In the genomic region with DNA sequence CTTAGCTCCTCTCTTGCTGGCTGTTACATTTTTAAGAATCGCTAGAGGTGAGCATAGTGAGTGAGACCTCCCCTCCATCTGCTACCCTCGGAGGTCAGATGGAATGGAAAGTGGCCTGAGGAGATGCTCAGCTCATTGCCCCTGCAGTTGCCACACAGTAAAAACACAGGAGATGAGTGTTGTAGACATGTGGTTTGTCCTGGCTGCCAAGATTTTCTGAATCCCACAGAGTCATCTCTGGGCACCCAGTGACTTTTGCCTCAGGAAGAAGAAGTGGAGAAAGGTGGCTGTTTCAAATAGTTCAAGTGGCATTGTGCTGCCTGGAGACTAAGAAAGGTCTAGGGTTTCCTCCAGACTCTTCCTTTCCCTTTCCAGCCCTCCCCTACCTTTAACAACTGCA, we compare ENCODE assay signal across 30 cellular contexts.
"Had no signal": no experiment of that assay in that cellular context is flagged by ENCODE, and none has a peak within 500 bp of the region (broad histone marks: within the 10 kb centered on the region; RNA-seq: fewer than 3 reads in every experiment).

No MANE protein-coding gene starts in this region.

- FAIRE-seq: astrocyte, RCC 7860 had no signal

- H3K4me2 ChIP-seq: PC-9 had no signal

- DNase-seq: activated B cell treated with CpG ODN at 0.5 μM for 24 hours; activated CD4-positive, alpha-beta memory T cell treated with anti-CD3 and anti-CD28 coated beads for 36 hours; activated CD4-positive, alpha-beta T cell treated with anti-CD3 and anti-CD28 coated beads for 4 hours; activated CD4-positive, alpha-beta T cell treated with anti-CD3 and anti-CD28 coated beads, Interleukin-2, amount 50 U/mL, for 1 hour; activated CD4-positive, CD25-positive, alpha-beta regulatory T cell treated with anti-CD3 and anti-CD28 coated beads, Interleukin-2, amount 50 U/mL, for 72 hours; activated CD8-positive, alpha-beta memory T cell treated with anti-CD3 and anti-CD28 coated beads, Interleukin-2, amount 50 U/mL, for 4 hours; activated gamma-delta T cell treated with Interleukin-2 at 50 U/mL for 16 hours; activated naive CD4-positive, alpha-beta T cell treated with anti-CD3 and anti-CD28 coated beads for 36 hours; activated T-cell treated with anti-CD3 and anti-CD28 coated beads for 4 hours; activated T-cell treated with anti-CD3 and anti-CD28 coated beads, Interleukin-2, amount 50 U/mL, for 4 hours; adrenal gland; body of pancreas; NCI-H1105; NCI-H1417 treated with DMSO at 0.1 percent for 48 hours; NCI-H1694; NCI-H1930; NCI-H2081 treated with DMSO at 0.1 percent for 48 hours; NCI-H226; NCI-H446 treated with DMSO at 0.1 percent for 48 hours; NCI-H524 treated with DMSO at 0.1 percent for 48 hours; PC-9; Right ventricle myocardium superior; SW 1271; T-helper 1 cell; T-helper 2 cell; T-helper 9 cell had no signal

- H3K4me1 ChIP-seq: adrenal gland, body of pancreas, breast epithelium had no signal

- H2AFZ ChIP-seq: PC-9 had no signal

- H3K4me3 ChIP-seq: adrenal gland, body of pancreas, breast epithelium, PC-9 had no signal

- H3K27me3 ChIP-seq: adrenal gland, body of pancreas, breast epithelium had no signal

- H3K36me3 ChIP-seq: adrenal gland, breast epithelium had no signal

- H3K27ac ChIP-seq: adrenal gland, body of pancreas, breast epithelium, PC-9, VCaP had no signal

- H3K9me3 ChIP-seq: adrenal gland had no signal
